In genomic region chr4:73067971-73068394, GRCh38 we compare ENCODE assay signal across 8 cellular contexts. TPM values are rescaled to one million over a fixed set of nuclear protein-coding genes. Genes with fewer than 3 reads are reported as not detected.
A peak's percentile ranks its signal among the peaks of the same experiment; 100 is the strongest.
DNase-seq lines count a peak whose midpoint lies in the region; ATAC-seq and TF ChIP-seq lines count a peak whose summit lies in the region.

No MANE protein-coding gene starts in this region.

- H3K4me1 ChIP-seq in heart left ventricle (peaks cover 0 to 24% (median 15%) of the 10 kb centered on the region in 12 donors), subcutaneous abdominal adipose tissue (ENCODE audit: control insufficient read depth in 5 of 5, insufficient read depth in 5 of 5, low read length in 5 of 5) (peaks cover 8 to 29% (median 20%) of the 10 kb centered on the region in 5 donors)

- no peak for TF ChIP-seq CTCF in heart left ventricle (IDR thresholded peaks at IDR 0.05)

- intact Hi-C loops in heart left ventricle (cut with DNase I) (loop anchor here in 7 of 10 donors (2.0 to 5.0 kb wide), 4 partner anchors 189 to 194 kb away; partner anchors contain the start of gene ANKRD17 (in 4 of the 7)), left cardiac atrium (cut with DNase I) (loop anchor here in 1 of 2 donors (2.0 kb wide), 1 partner anchor 191 kb away; the partner anchor contains the start of gene ANKRD17), head of caudate nucleus (cut with DNase I) (no loop called here)

- H3K27me3 ChIP-seq in heart left ventricle (no peaks in the 10 kb centered on the region), subcutaneous abdominal adipose tissue (ENCODE audit: control insufficient read depth in 5 of 5, insufficient read depth in 4 of 5, low read length in 5 of 5) (peaks cover 0 to 4% (median 0%) of the 10 kb centered on the region in 5 donors)

- H3K9me3 Mint-ChIP-seq in activated naive CD8-positive, alpha-beta T cell treated with anti-CD3 and anti-CD28 coated beads, Interleukin-2, amount 10 ng/mL, durations not matched to agents 7 days and 5 days: no peaks in the 10 kb centered on the region

- H3K4me1 Mint-ChIP-seq in activated naive CD8-positive, alpha-beta T cell treated with anti-CD3 and anti-CD28 coated beads, Interleukin-2, amount 10 ng/mL, durations not matched to agents 7 days and 5 days: peaks cover 21% of the 10 kb centered on the region

- H3K9ac ChIP-seq in subcutaneous abdominal adipose tissue (ENCODE audit: low read length in 5 of 5): peak overlapping the region; percentile 79 to 99 (median 98)

- peaks cover 10% of the 10 kb centered on the region for H3K36me3 Mint-ChIP-seq in activated naive CD8-positive, alpha-beta T cell treated with anti-CD3 and anti-CD28 coated beads, Interleukin-2, amount 10 ng/mL, durations not matched to agents 7 days and 5 days

- peak overlapping the region; percentile 87 for H3K27ac Mint-ChIP-seq in activated naive CD8-positive, alpha-beta T cell treated with anti-CD3 and anti-CD28 coated beads, Interleukin-2, amount 10 ng/mL, durations not matched to agents 7 days and 5 days

- H3K4me3 Mint-ChIP-seq in activated naive CD8-positive, alpha-beta T cell treated with anti-CD3 and anti-CD28 coated beads, Interleukin-2, amount 10 ng/mL, durations not matched to agents 7 days and 5 days: peak overlapping the region; percentile 80

- ATAC-seq in heart left ventricle (no peak), left cardiac atrium (no peak), HG03196 (IDR thresholded peaks at IDR 0.05; ENCODE audit: unreplicated experiment) (no peak), HG02938 (IDR thresholded peaks at IDR 0.05; ENCODE audit: unreplicated experiment) (no peak)
- no peak for ATAC-seq in activated naive CD8-positive, alpha-beta T cell treated with anti-CD3 and anti-CD28 coated beads, Interleukin-2, amount 10 ng/mL, durations not matched to agents 7 days and 5 days (ENCODE audit: low read depth)

- POLR2A ChIA-PET in activated naive CD8-positive, alpha-beta T cell treated with anti-CD3 and anti-CD28 coated beads, Interleukin-2, amount 10 ng/mL, durations not matched to agents 7 days and 5 days (lab: Charles Lee): interaction anchor here (4.9 kb wide), 1 partner anchor 191 kb away, joined by 43 read pairs; the partner anchor contains the start of gene ANKRD17

- H3K27ac ChIP-seq in heart left ventricle: peak overlapping the region; percentile 88 to 99 (median 97)
- peak overlapping the region; percentile 93 for H3K27ac ChIP-seq in subcutaneous abdominal adipose tissue (ENCODE audit: low read depth, low read length)

- TF ChIP-seq POLR2A in heart left ventricle (IDR thresholded peaks at IDR 0.05): no peak

- no peaks in the 10 kb centered on the region for H3K27me3 Mint-ChIP-seq in activated naive CD8-positive, alpha-beta T cell treated with anti-CD3 and anti-CD28 coated beads, Interleukin-2, amount 10 ng/mL, durations not matched to agents 7 days and 5 days

- DNase-seq in heart left ventricle (no peak), left cardiac atrium (no peak), kidney tubule cell (ENCODE audit: low spot score) (peak; percentile 1), head of caudate nucleus (no peak)
- no peak for DNase-seq in activated naive CD8-positive, alpha-beta T cell treated with anti-CD3 and anti-CD28 coated beads, Interleukin-2, amount 10 ng/mL, durations not matched to agents 7 days and 5 days

- H3K4me3 ChIP-seq in heart left ventricle (peak overlapping the region; percentile 69 to 96 (median 82)), subcutaneous abdominal adipose tissue (ENCODE audit: low read depth in 1 of 5, low read length in 5 of 5) (peak overlapping the region; percentile 86 to 99 (median 96))

- H3K9me3 ChIP-seq in heart left ventricle (no peaks in the 10 kb centered on the region), subcutaneous abdominal adipose tissue (ENCODE audit: control insufficient read depth in 5 of 5, low read length in 5 of 5) (no peaks in the 10 kb centered on the region)

- WGBS in heart left ventricle, 4 donors: 39 to 48% (median 44%) methylated on average over 4 of the region's 4 CpGs

- H3K36me3 ChIP-seq in heart left ventricle (peaks cover 0 to 41% (median 16%) of the 10 kb centered on the region in 9 donors), subcutaneous abdominal adipose tissue (ENCODE audit: control insufficient read depth in 5 of 5, insufficient read depth in 5 of 5, low read length in 5 of 5) (peaks cover 4 to 18% (median 15%) of the 10 kb centered on the region in 5 donors)

RNA-seq across cellular contexts. Expression of gene COX18, which starts 1.5 kb away (rescaled TPM):
- total RNA-seq in heart left ventricle (10 to 100 TPM; 14.0 to 32.2 (median 17.9) TPM), left cardiac atrium (10 to 100 TPM; 13.8 to 15.5 TPM)
- polyA plus RNA-seq in heart left ventricle: 10 to 100 TPM; 11.0 to 11.3 TPM
- total RNA-seq in activated naive CD8-positive, alpha-beta T cell treated with anti-CD3 and anti-CD28 coated beads, Interleukin-2, amount 10 ng/mL, durations not matched to agents 7 days and 5 days: 10 to 100 TPM; 14.0 to 17.4 TPM
